ENCODE assay signal across 1 cellular context in the genomic region with DNA sequence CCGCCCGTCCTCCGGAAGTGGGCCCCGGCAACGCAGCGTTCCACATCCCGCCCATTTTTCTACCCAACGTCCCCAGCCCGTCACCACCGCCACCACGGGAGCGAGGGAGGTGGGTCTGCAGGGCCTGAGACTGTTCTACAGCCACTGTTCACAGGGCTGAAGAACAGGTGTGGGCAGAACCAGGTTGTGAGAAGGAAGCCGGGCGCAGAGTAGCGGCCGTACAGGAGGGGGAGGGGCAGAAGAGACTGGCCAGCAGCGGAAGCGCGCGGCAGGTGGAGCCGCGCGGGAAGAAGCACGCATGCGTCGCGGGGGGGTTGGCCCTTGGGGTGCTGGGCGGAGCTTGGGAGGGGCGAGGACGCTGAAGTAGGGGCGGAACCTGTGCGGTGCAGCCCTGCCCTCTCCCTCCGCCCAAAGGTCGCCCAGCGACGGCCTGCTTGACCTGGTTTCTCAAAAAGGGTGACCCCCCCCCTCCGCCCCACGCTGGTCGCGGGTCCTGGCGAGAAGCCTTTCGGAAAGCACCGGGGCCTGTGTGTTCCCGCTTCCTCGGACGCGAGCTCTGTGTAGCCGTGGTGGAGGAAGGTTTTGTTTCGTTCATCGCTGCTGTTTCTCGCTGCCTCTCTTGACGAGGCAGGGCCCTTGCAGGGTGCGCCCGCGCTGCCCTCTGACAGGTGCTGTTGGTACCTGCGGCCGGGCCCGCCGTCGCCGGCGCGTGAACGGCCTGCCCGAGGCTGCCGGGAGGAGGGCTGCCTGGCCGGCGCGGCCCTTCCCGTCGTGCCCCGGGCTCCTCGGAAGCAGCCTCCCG.
TF ChIP-seq lines count a peak whose summit lies in the region.

No MANE protein-coding gene starts in this region.

TF ChIP-seq in HEK293, 187 proteins besides CTCF, POLR2A, EP300 and RAD21 (continued from another document and continues in another):
- TF ChIP-seq, protein P1, sequence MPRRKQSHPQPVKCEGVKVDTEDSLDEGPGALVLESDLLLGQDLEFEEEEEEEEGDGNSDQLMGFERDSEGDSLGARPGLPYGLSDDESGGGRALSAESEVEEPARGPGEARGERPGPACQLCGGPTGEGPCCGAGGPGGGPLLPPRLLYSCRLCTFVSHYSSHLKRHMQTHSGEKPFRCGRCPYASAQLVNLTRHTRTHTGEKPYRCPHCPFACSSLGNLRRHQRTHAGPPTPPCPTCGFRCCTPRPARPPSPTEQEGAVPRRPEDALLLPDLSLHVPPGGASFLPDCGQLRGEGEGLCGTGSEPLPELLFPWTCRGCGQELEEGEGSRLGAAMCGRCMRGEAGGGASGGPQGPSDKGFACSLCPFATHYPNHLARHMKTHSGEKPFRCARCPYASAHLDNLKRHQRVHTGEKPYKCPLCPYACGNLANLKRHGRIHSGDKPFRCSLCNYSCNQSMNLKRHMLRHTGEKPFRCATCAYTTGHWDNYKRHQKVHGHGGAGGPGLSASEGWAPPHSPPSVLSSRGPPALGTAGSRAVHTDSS (tag by site-specific recombination; IDR thresholded peaks at IDR 0.05), result 0 out of 2 replicates have a peak, but pooled peaks have one; percentile 31
- no peak for TF ChIP-seq HOXA7 (CRISPR knock-in tag; IDR thresholded peaks at IDR 0.05; ENCODE audit: borderline replicate concordance)
- TF ChIP-seq, protein P2, sequence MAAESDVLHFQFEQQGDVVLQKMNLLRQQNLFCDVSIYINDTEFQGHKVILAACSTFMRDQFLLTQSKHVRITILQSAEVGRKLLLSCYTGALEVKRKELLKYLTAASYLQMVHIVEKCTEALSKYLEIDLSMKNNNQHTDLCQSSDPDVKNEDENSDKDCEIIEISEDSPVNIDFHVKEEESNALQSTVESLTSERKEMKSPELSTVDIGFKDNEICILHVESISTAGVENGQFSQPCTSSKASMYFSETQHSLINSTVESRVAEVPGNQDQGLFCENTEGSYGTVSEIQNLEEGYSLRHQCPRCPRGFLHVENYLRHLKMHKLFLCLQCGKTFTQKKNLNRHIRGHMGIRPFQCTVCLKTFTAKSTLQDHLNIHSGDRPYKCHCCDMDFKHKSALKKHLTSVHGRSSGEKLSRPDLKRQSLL (tag by site-specific recombination; IDR thresholded peaks at IDR 0.05), result no peak
- TF ChIP-seq, protein P3, sequence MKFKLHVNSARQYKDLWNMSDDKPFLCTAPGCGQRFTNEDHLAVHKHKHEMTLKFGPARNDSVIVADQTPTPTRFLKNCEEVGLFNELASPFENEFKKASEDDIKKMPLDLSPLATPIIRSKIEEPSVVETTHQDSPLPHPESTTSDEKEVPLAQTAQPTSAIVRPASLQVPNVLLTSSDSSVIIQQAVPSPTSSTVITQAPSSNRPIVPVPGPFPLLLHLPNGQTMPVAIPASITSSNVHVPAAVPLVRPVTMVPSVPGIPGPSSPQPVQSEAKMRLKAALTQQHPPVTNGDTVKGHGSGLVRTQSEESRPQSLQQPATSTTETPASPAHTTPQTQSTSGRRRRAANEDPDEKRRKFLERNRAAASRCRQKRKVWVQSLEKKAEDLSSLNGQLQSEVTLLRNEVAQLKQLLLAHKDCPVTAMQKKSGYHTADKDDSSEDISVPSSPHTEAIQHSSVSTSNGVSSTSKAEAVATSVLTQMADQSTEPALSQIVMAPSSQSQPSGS (tag by site-specific recombination; IDR thresholded peaks at IDR 0.05; ENCODE audit: low read depth), result no peak
- TF ChIP-seq, protein P4, sequence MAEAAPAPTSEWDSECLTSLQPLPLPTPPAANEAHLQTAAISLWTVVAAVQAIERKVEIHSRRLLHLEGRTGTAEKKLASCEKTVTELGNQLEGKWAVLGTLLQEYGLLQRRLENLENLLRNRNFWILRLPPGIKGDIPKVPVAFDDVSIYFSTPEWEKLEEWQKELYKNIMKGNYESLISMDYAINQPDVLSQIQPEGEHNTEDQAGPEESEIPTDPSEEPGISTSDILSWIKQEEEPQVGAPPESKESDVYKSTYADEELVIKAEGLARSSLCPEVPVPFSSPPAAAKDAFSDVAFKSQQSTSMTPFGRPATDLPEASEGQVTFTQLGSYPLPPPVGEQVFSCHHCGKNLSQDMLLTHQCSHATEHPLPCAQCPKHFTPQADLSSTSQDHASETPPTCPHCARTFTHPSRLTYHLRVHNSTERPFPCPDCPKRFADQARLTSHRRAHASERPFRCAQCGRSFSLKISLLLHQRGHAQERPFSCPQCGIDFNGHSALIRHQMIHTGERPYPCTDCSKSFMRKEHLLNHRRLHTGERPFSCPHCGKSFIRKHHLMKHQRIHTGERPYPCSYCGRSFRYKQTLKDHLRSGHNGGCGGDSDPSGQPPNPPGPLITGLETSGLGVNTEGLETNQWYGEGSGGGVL (tag by site-specific recombination; IDR thresholded peaks at IDR 0.05), result peak; percentile 52
- no peak for TF ChIP-seq ZNF221 (tag by site-specific recombination; IDR thresholded peaks at IDR 0.05; ENCODE audit: borderline replicate concordance)
- TF ChIP-seq ZNF391 (tag by site-specific recombination; IDR thresholded peaks at IDR 0.05; ENCODE audit: borderline replicate concordance, low read depth), result peak; percentile 70; the same call in 1 of the 2 replicates
- TF ChIP-seq ZNF324 (tag by site-specific recombination; IDR thresholded peaks at IDR 0.05), result 0 out of 2 replicates have a peak, but pooled peaks have one; percentile 24
- TF ChIP-seq ZNF138 (tag by site-specific recombination; IDR thresholded peaks at IDR 0.05; ENCODE audit: borderline replicate concordance), result no peak
- TF ChIP-seq, protein P5, sequence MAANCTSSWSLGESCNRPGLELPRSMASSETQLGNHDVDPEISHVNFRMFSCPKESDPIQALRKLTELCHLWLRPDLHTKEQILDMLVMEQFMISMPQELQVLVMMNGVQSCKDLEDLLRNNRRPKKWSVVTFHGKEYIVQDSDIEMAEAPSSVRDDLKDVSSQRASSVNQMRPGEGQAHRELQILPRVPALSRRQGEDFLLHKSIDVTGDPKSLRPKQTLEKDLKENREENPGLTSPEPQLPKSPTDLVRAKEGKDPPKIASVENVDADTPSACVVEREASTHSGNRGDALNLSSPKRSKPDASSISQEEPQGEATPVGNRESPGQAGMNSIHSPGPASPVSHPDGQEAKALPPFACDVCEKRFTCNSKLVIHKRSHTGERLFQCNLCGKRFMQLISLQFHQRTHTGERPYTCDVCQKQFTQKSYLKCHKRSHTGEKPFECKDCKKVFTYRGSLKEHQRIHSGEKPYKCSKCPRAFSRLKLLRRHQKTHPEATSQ (tag by site-specific recombination; IDR thresholded peaks at IDR 0.05), result 0 out of 2 replicates have a peak, but pooled peaks have one; percentile 11
- no peak for TF ChIP-seq HOXD13 (CRISPR knock-in tag; IDR thresholded peaks at IDR 0.05; ENCODE audit: borderline replicate concordance)
- TF ChIP-seq ZNF394 (tag by site-specific recombination; IDR thresholded peaks at IDR 0.05; ENCODE audit: borderline replicate concordance), result peak; percentile 83; the same call in 1 of the 2 replicates
- no peak for TF ChIP-seq ZNF626 (tag by site-specific recombination; IDR thresholded peaks at IDR 0.05)
- no peak for TF ChIP-seq ZFP3 (tag by site-specific recombination; IDR thresholded peaks at IDR 0.05; ENCODE audit: low read depth)
- no peak for TF ChIP-seq TCF7L2 (IDR thresholded peaks at IDR 0.05; ENCODE audit: borderline replicate concordance, low read depth, low read length)
- no peak for TF ChIP-seq ZNF707 (tag by site-specific recombination; IDR thresholded peaks at IDR 0.05)
- TF ChIP-seq, protein P6, sequence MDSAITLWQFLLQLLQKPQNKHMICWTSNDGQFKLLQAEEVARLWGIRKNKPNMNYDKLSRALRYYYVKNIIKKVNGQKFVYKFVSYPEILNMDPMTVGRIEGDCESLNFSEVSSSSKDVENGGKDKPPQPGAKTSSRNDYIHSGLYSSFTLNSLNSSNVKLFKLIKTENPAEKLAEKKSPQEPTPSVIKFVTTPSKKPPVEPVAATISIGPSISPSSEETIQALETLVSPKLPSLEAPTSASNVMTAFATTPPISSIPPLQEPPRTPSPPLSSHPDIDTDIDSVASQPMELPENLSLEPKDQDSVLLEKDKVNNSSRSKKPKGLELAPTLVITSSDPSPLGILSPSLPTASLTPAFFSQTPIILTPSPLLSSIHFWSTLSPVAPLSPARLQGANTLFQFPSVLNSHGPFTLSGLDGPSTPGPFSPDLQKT (IDR thresholded peaks at IDR 0.05; ENCODE audit: borderline replicate concordance, low read depth, low read length), result no peak
- no peak for TF ChIP-seq ZNF747 (tag by site-specific recombination; IDR thresholded peaks at IDR 0.05)
- no peak; the same call in 1 of the 2 replicates for TF ChIP-seq ZNF561 (tag by site-specific recombination; IDR thresholded peaks at IDR 0.05; ENCODE audit: borderline replicate concordance)
- peak; percentile 89 for TF ChIP-seq SP7 (tag by site-specific recombination; IDR thresholded peaks at IDR 0.05)
- no peak for TF ChIP-seq ZNF248 (tag by site-specific recombination; IDR thresholded peaks at IDR 0.05)
- TF ChIP-seq OSR2 (tag by site-specific recombination; IDR thresholded peaks at IDR 0.05), result no peak; the same call in 1 of the 2 replicates
- no peak for TF ChIP-seq WT1 (tag by site-specific recombination; IDR thresholded peaks at IDR 0.05)
- TF ChIP-seq ZNF433 (tag by site-specific recombination; IDR thresholded peaks at IDR 0.05; ENCODE audit: low read depth), result no peak
- no peak for TF ChIP-seq ZNF184 (tag by site-specific recombination; IDR thresholded peaks at IDR 0.05)
- peak; percentile 98 for TF ChIP-seq ZXDB (tag by site-specific recombination; IDR thresholded peaks at IDR 0.05)
- peak; percentile 95 for TF ChIP-seq BCL11B (tag by site-specific recombination; IDR thresholded peaks at IDR 0.05; ENCODE audit: low read depth)
- TF ChIP-seq ZNF529 (tag by site-specific recombination; IDR thresholded peaks at IDR 0.05; ENCODE audit: insufficient replicate concordance), result no peak
- peak; percentile 92 for TF ChIP-seq ZNF76 (tag by site-specific recombination; IDR thresholded peaks at IDR 0.05; ENCODE audit: borderline replicate concordance, low read depth)
- no peak for TF ChIP-seq ZNF169 (tag by site-specific recombination; IDR thresholded peaks at IDR 0.05)
- peak; percentile 95 for TF ChIP-seq KLF1 (tag by site-specific recombination; IDR thresholded peaks at IDR 0.05)
- no peak for TF ChIP-seq ZNF473 (tag by site-specific recombination; IDR thresholded peaks at IDR 0.05)
- no peak for TF ChIP-seq ZNF830 (tag by site-specific recombination; IDR thresholded peaks at IDR 0.05; ENCODE audit: low read depth)
- no peak for TF ChIP-seq ZNF701 (tag by site-specific recombination; IDR thresholded peaks at IDR 0.05)
- TF ChIP-seq, protein P7, sequence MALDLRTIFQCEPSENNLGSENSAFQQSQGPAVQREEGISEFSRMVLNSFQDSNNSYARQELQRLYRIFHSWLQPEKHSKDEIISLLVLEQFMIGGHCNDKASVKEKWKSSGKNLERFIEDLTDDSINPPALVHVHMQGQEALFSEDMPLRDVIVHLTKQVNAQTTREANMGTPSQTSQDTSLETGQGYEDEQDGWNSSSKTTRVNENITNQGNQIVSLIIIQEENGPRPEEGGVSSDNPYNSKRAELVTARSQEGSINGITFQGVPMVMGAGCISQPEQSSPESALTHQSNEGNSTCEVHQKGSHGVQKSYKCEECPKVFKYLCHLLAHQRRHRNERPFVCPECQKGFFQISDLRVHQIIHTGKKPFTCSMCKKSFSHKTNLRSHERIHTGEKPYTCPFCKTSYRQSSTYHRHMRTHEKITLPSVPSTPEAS (tag by site-specific recombination; IDR thresholded peaks at IDR 0.05), result no peak
- no peak for TF ChIP-seq ZNF560 (tag by site-specific recombination; IDR thresholded peaks at IDR 0.05; ENCODE audit: borderline replicate concordance)
- TF ChIP-seq ZNF785 (tag by site-specific recombination; IDR thresholded peaks at IDR 0.05), result no peak
- TF ChIP-seq SCRT2 (tag by site-specific recombination; IDR thresholded peaks at IDR 0.05), result peak; percentile 92
- TF ChIP-seq ZNF366 (tag by site-specific recombination; conservative IDR thresholded peaks at IDR 0.05), result no peak
- no peak for TF ChIP-seq ZNF214 (tag by site-specific recombination; IDR thresholded peaks at IDR 0.05; ENCODE audit: borderline replicate concordance)
- TF ChIP-seq, protein P8, sequence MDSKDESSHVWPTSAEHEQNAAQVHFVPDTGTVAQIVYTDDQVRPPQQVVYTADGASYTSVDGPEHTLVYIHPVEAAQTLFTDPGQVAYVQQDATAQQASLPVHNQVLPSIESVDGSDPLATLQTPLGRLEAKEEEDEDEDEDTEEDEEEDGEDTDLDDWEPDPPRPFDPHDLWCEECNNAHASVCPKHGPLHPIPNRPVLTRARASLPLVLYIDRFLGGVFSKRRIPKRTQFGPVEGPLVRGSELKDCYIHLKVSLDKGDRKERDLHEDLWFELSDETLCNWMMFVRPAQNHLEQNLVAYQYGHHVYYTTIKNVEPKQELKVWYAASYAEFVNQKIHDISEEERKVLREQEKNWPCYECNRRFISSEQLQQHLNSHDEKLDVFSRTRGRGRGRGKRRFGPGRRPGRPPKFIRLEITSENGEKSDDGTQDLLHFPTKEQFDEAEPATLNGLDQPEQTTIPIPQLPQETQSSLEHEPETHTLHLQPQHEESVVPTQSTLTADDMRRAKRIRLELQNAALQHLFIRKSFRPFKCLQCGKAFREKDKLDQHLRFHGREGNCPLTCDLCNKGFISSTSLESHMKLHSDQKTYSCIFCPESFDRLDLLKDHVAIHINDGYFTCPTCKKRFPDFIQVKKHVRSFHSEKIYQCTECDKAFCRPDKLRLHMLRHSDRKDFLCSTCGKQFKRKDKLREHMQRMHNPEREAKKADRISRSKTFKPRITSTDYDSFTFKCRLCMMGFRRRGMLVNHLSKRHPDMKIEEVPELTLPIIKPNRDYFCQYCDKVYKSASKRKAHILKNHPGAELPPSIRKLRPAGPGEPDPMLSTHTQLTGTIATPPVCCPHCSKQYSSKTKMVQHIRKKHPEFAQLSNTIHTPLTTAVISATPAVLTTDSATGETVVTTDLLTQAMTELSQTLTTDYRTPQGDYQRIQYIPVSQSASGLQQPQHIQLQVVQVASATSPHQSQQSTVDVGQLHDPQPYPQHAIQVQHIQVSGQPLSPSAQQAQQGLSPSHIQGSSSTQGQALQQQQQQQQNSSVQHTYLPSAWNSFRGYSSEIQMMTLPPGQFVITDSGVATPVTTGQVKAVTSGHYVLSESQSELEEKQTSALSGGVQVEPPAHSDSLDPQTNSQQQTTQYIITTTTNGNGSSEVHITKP (tag by site-specific recombination; IDR thresholded peaks at IDR 0.05), result peak; percentile 94
- no peak for TF ChIP-seq ZNF776 (tag by site-specific recombination; IDR thresholded peaks at IDR 0.05; ENCODE audit: borderline replicate concordance)
- TF ChIP-seq KLF8 (tag by site-specific recombination; IDR thresholded peaks at IDR 0.05), result peak; percentile 98
- no peak for TF ChIP-seq SETDB1 (IDR thresholded peaks at IDR 0.05; ENCODE audit: insufficient read length, low read length)
- peak; percentile 52; the same call in 1 of the 2 replicates for TF ChIP-seq ZFP37 (tag by site-specific recombination; IDR thresholded peaks at IDR 0.05)
- TF ChIP-seq MZF1 (tag by site-specific recombination; IDR thresholded peaks at IDR 0.05; ENCODE audit: borderline replicate concordance), result no peak
- TF ChIP-seq ZNF10 (tag by site-specific recombination; IDR thresholded peaks at IDR 0.05), result no peak
- peak; percentile 90 for TF ChIP-seq ZNF600 (tag by site-specific recombination; IDR thresholded peaks at IDR 0.05)
